Comparison of ENCODE assay signal across 8 cellular contexts in genomic region chr16:25031132-25031440, GRCh38. TPM values are rescaled to one million over a fixed set of nuclear protein-coding genes. Genes with fewer than 3 reads are reported as not detected.
A peak's percentile ranks its signal among the peaks of the same experiment; 100 is the strongest.
DNase-seq lines count a peak whose midpoint lies in the region; ATAC-seq, FAIRE-seq and TF ChIP-seq lines count a peak whose summit lies in the region.

No MANE protein-coding gene starts in this region.

- no peaks in the 10 kb centered on the region for H3K4me1 ChIP-seq in HUES48 (ENCODE audit: control insufficient read depth, insufficient read depth, low read length)
- H3K4me1 ChIP-seq in endocrine pancreas (ENCODE audit: control insufficient read depth, insufficient read depth, low read length), result no peaks in the 10 kb centered on the region
- peaks cover 0 to 20% (median 14%) of the 10 kb centered on the region in 4 donors for H3K4me1 ChIP-seq in sigmoid colon

- no peak overlapping the region for H3K9ac ChIP-seq in HUES48 (ENCODE audit: low read depth, low read length)
- no peak overlapping the region for H3K9ac ChIP-seq in endocrine pancreas (ENCODE audit: control insufficient read depth, insufficient read depth, low read length)

- TF ChIP-seq POLR2A in sigmoid colon (IDR thresholded peaks at IDR 0.05), result no peak

- no peak overlapping the region for H3K27ac ChIP-seq in HUES48 (ENCODE audit: low read depth, low read length)
- H3K27ac ChIP-seq in sigmoid colon, result peak overlapping the region in 3 of 4 donors; percentile 43 to 78 (median 60)

- H3K9me3 ChIP-seq in HUES48 (ENCODE audit: control insufficient read depth, insufficient read depth, low read length), result no peaks in the 10 kb centered on the region
- H3K9me3 ChIP-seq in endocrine pancreas (ENCODE audit: control insufficient read depth, low read length), result no peaks in the 10 kb centered on the region
- no peaks in the 10 kb centered on the region for H3K9me3 ChIP-seq in sigmoid colon

- peak overlapping the region; percentile 49 for H3K4me3 ChIP-seq in HUES48 (ENCODE audit: low read depth, low read length)
- peak overlapping the region; percentile 88 for H3K4me3 ChIP-seq in endocrine pancreas (ENCODE audit: control insufficient read depth, insufficient read depth, low read length)
- H3K4me3 ChIP-seq in sigmoid colon, result peak overlapping the region in 3 of 4 donors; percentile 22 to 89 (median 82)

- peak; percentile 3 for ATAC-seq in GM18870 (IDR thresholded peaks at IDR 0.05; ENCODE audit: unreplicated experiment)
- no peak for ATAC-seq in HG02885 (IDR thresholded peaks at IDR 0.05; ENCODE audit: poor library complexity, unreplicated experiment)

- TF ChIP-seq CTCF in sigmoid colon (IDR thresholded peaks at IDR 0.05), result no peak
- TF ChIP-seq CTCF in D721Med (IDR thresholded peaks at IDR 0.05; ENCODE audit: insufficient read depth, missing control alignments), result no peak

- no peak for TF ChIP-seq EP300 in sigmoid colon (IDR thresholded peaks at IDR 0.05)

- intact Hi-C loops in sigmoid colon (cut with DNase I), result loop anchor here (2.0 to 5.0 kb wide), 2 partner anchors 16 to 76 kb away; partner anchors contain the start of gene ARHGAP17

- no peak for DNase-seq in sigmoid colon
- no peak for DNase-seq in stimulated activated CD4-positive, alpha-beta T cell treated with anti-CD3 and anti-CD28 coated beads, Interleukin-12 subunit alpha, Interleukin-12 subunit beta, amount 100 ng/mL, for 4 hours
- DNase-seq in DMS53 (lab: John Stamatoyannopoulos, UW), result no peak
- DNase-seq in D721Med (ENCODE audit: insufficient read length, low spot score), result no peak

- H3K36me3 ChIP-seq in HUES48 (ENCODE audit: control insufficient read depth, insufficient read depth, low read length) (no peaks in the 10 kb centered on the region), endocrine pancreas (ENCODE audit: control insufficient read depth, insufficient read depth, low read length) (no peaks in the 10 kb centered on the region), sigmoid colon (no peaks in the 10 kb centered on the region)

- H3K27me3 ChIP-seq in HUES48 (ENCODE audit: control insufficient read depth, insufficient read depth, low read length) (no peaks in the 10 kb centered on the region), endocrine pancreas (ENCODE audit: control insufficient read depth, insufficient read depth, low read length) (no peaks in the 10 kb centered on the region), sigmoid colon (no peaks in the 10 kb centered on the region)

- FAIRE-seq in D721Med (lab: Jason Lieb, UNC), result no peak

- 17 to 25% methylated on average over 8 of the region's 8 CpGs for WGBS in sigmoid colon, 2 donors

RNA-seq across cellular contexts. Expression of gene ARHGAP17, which starts 15.9 kb away (rescaled TPM):
- total RNA-seq in sigmoid colon, result 10 to 100 TPM; 27.1 to 44.3 (median 35.5) TPM
- polyA plus RNA-seq in sigmoid colon, result 10 to 100 TPM; 46.8 to 55.6 (median 50.6) TPM
